Comparison of ENCODE assay signal across 8 cellular contexts in the genomic region with DNA sequence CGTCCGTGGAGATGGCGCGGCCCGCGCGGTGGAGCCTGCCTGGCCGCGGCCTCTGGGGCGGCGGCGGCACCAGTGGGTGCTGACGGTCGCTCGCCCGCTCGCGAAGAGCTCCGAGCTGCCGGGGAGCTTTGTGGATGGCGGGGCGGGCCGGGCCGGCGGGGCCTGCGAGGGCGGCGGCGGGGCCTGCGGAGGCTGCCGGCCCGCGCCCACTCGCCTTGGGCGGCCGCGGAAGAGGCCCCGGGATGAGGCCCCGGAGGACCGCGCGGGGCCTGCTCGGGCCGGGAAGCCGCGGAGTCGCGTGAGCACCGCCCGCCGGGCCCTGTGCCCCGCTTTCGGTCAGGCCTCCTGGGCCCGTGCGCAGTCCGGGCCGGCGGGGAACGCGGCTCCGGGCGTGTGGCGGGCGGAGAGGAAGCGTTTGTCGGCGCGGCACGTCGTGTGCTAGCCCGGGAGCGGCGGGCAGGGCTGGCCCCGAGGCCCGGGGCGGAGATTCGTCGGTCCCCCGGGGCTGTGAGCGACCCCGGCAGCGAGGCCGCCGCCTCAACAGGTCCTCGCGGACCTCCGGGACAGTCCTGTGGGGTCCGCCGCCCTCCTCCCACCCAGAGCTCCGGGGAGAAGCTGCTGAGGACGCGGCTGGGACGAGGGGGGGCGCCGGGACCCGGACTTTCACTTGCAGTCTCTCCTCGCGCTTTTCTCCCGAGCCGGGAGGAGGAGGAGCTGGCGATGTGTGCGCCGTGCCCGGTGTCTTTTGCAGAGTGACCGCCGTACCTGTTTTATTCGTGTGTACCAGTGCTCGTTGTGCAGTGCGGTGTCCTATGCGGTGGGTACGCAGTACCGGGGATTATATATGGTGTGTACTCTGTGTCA. TPM values are rescaled to one million over a fixed set of nuclear protein-coding genes. Genes with fewer than 3 reads are reported as not detected.
DNase-seq lines count a peak whose midpoint lies in the region; ATAC-seq and TF ChIP-seq lines count a peak whose summit lies in the region.

No MANE protein-coding gene starts in this region.

- H3K36me3 ChIP-seq in right atrium auricular region, result no peaks in the 10 kb centered on the region
- no peaks in the 10 kb centered on the region for H3K36me3 ChIP-seq in psoas muscle (ENCODE audit: insufficient read depth in 1 of 2, low read depth in 1 of 2)
- H3K36me3 ChIP-seq in uterus, result no peaks in the 10 kb centered on the region

- H3K4me1 Mint-ChIP-seq in Calu3 (ENCODE audit: low read depth, unreplicated experiment), result peaks cover 42% of the 10 kb centered on the region

- H3K36me3 Mint-ChIP-seq in Calu3 (ENCODE audit: insufficient read depth, unreplicated experiment), result peaks cover 23% of the 10 kb centered on the region

- BruUV-seq in Calu3 (replicated peaks; lab: Mats Ljungman, UMichigan), result no TSS peak

- H3K9me3 ChIP-seq in right atrium auricular region, result no peaks in the 10 kb centered on the region
- no peaks in the 10 kb centered on the region for H3K9me3 ChIP-seq in psoas muscle
- H3K9me3 ChIP-seq in uterus, result no peaks in the 10 kb centered on the region

- DNase-seq in Calu3, result peak; percentile 65
- peak in 1 of 2 experiments; percentile 41 for DNase-seq in HL-60 (ENCODE audit: low read depth in 1 of 2, low spot score in 1 of 2)
- peak; percentile 35 for DNase-seq in T follicular helper cell (ENCODE audit: low read depth)
- DNase-seq in amniotic stem cell (lab: John Stamatoyannopoulos, UW), result peak; percentile 2
- no peak for DNase-seq in right atrium auricular region (ENCODE audit: low spot score)
- peak; percentile 70 to 81 for DNase-seq in psoas muscle
- peak; percentile 65 for DNase-seq in uterus

- peak in 1 of 2 donors; percentile 28 for TF ChIP-seq POLR2A in uterus (IDR thresholded peaks at IDR 0.05)

- ATAC-seq in GM19468 (IDR thresholded peaks at IDR 0.05; ENCODE audit: extremely low read depth, unreplicated experiment), result peak; percentile 8
- peak; percentile 53 to 68 (median 60) for ATAC-seq in psoas muscle

- intact Hi-C loops in Calu3 (cut with micrococcal nuclease; ENCODE audit: unreplicated experiment), result no loop called here
- intact Hi-C loops in psoas muscle (cut with DNase I), result no loop called here
- intact Hi-C loops in uterus (cut with DNase I; ENCODE audit: low total_unique reads), result no loop called here

- peak overlapping the region; percentile 83 for H3K27ac ChIP-seq in HL-60 (replicated peaks)
- peak overlapping the region; percentile 90 to 98 for H3K27ac ChIP-seq in right atrium auricular region
- peak overlapping the region; percentile 96 for H3K27ac ChIP-seq in psoas muscle
- peak overlapping the region; percentile 99 for H3K27ac ChIP-seq in uterus

- CTCF ChIA-PET in Calu3 (lab: Charles Lee), result interaction anchor here (0.6 kb wide), 1 partner anchor 697 kb away, joined by 4 read pairs; no protein-coding TSS in a partner anchor

- H3K4me1 ChIP-seq in right atrium auricular region (peaks cover 0 to 37% of the 10 kb centered on the region in 2 donors), psoas muscle (peaks cover 35% of the 10 kb centered on the region), uterus (peaks cover 5 to 9% of the 10 kb centered on the region in 2 donors)

- no peaks in the 10 kb centered on the region for H3K27me3 Mint-ChIP-seq in Calu3 (ENCODE audit: unreplicated experiment)

- H3K4me3 ChIP-seq in HL-60 (replicated peaks; ENCODE audit: insufficient read depth, low read length) (peak overlapping the region; percentile 53), right atrium auricular region (peak overlapping the region; percentile 74 to 88), psoas muscle (peak overlapping the region; percentile 85), uterus (peak overlapping the region; percentile 61 to 94)

- H3K9me3 Mint-ChIP-seq in Calu3 (ENCODE audit: low read depth, unreplicated experiment), result no peaks in the 10 kb centered on the region

- TF ChIP-seq CTCF in Calu3 (IDR thresholded peaks at IDR 0.05; ENCODE audit: unreplicated experiment), result no peak
- TF ChIP-seq CTCF in HL-60 (IDR thresholded peaks at IDR 0.05; ENCODE audit: insufficient read depth, low read length), result no peak
- TF ChIP-seq CTCF in right atrium auricular region (IDR thresholded peaks at IDR 0.05), result no peak
- TF ChIP-seq CTCF in psoas muscle (IDR thresholded peaks at IDR 0.05), result no peak
- TF ChIP-seq CTCF in uterus (IDR thresholded peaks at IDR 0.05), result no peak

- H3K27me3 ChIP-seq in HL-60 (ENCODE audit: insufficient read depth, poor library complexity, severe bottlenecking) (no peaks in the 10 kb centered on the region), right atrium auricular region (no peaks in the 10 kb centered on the region), psoas muscle (ENCODE audit: insufficient read depth in 3 of 3, low read length in 2 of 3) (no peaks in the 10 kb centered on the region), uterus (no peaks in the 10 kb centered on the region)

- WGBS in psoas muscle, 3 donors, result 0 to 1% (median 0%) methylated on average over 54 to 104 of the region's 112 CpGs

- H3K27ac Mint-ChIP-seq in Calu3 (ENCODE audit: unreplicated experiment), result peak overlapping the region; percentile 79

- peak overlapping the region; percentile 74 for H3K4me3 Mint-ChIP-seq in Calu3 (ENCODE audit: low read depth, unreplicated experiment)

RNA-seq across cellular contexts. Expression of a gene that starts 0.6 kb away (rescaled TPM):
- total RNA-seq in Calu3 (2022) (37.9 and 40.3 TPM in 2 replicates), right atrium auricular region (10 to 100 TPM; 60.2 to 61.1 TPM), psoas muscle (10 to 100 TPM; 58.4 to 75.9 (median 61.8) TPM), uterus (100 to 1,000 TPM in 2 of 4 donors, 10 to 100 TPM in 2; 54.1 to 122 (median 104) TPM)
- 10 to 100 TPM; 27.2 to 69.8 (median 34.3) TPM for polyA plus RNA-seq in psoas muscle
